15 cellular contexts compared by ENCODE assay signal in the genomic region with DNA sequence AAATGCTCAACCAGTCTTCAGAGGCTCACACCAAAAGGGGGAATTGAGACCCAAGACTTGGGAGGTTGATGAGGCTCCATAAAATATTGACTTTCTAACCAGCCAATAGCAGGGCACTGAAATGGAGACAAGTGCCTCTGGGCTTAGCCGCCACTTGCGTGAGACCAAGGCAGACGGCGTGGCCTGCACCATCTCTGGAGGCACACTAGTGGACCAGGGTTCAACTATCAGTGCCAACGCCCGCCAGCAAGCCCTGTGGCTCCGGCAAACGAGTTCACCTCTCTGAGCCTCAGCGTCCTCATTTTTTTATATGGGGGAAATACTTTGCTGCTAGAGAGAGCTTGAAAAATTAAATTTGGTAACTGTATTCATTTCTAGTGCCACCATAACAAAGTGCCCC. TPM values are rescaled to one million over a fixed set of nuclear protein-coding genes. Genes with fewer than 3 reads are reported as not detected.
A peak's percentile ranks its signal among the peaks of the same experiment; 100 is the strongest.
DNase-seq lines count a peak whose midpoint lies in the region; ATAC-seq and TF ChIP-seq lines count a peak whose summit lies in the region.
"Had no signal": no experiment of that assay in that cellular context is flagged by ENCODE, and none has a peak within 500 bp of the region (broad histone marks: within the 10 kb centered on the region; RNA-seq: fewer than 3 reads in every experiment).

No MANE protein-coding gene starts in this region.

- TF ChIP-seq CTCF in chondrocyte (IDR thresholded peaks at IDR 0.05), result no peak
- no peak for TF ChIP-seq CTCF in progenitor cell of endocrine pancreas (IDR thresholded peaks at IDR 0.05; ENCODE audit: unreplicated experiment)

- no peak for ATAC-seq in activated naive CD8-positive, alpha-beta T cell treated with anti-CD3 and anti-CD28 coated beads, Interleukin-2, amount 10 ng/mL, durations not matched to agents 7 days and 5 days (ENCODE audit: low read depth)
- no peak for ATAC-seq in activated naive CD8-positive, alpha-beta T cell treated with anti-CD3 and anti-CD28 coated beads, Interleukin-2, amount 50 U/mL, for 24 hours
- no peak for ATAC-seq in GM19467 (IDR thresholded peaks at IDR 0.05; ENCODE audit: unreplicated experiment)

- peaks cover 3% of the 10 kb centered on the region for H3K27me3 Mint-ChIP-seq in activated naive CD8-positive, alpha-beta T cell treated with anti-CD3 and anti-CD28 coated beads, Interleukin-2, amount 10 ng/mL, durations not matched to agents 7 days and 5 days
- peaks cover 9% of the 10 kb centered on the region for H3K27me3 Mint-ChIP-seq in activated naive CD8-positive, alpha-beta T cell treated with anti-CD3 and anti-CD28 coated beads, Interleukin-2, amount 50 U/mL, for 24 hours
- peaks cover 40% of the 10 kb centered on the region for H3K27me3 Mint-ChIP-seq in chondrocyte (ENCODE audit: low read depth)
- peaks cover 10% of the 10 kb centered on the region for H3K27me3 Mint-ChIP-seq in progenitor cell of endocrine pancreas

- no peak overlapping the region for H3K27ac Mint-ChIP-seq in activated naive CD8-positive, alpha-beta T cell treated with anti-CD3 and anti-CD28 coated beads, Interleukin-2, amount 10 ng/mL, durations not matched to agents 7 days and 5 days
- no peak overlapping the region for H3K27ac Mint-ChIP-seq in activated naive CD8-positive, alpha-beta T cell treated with anti-CD3 and anti-CD28 coated beads, Interleukin-2, amount 50 U/mL, for 24 hours
- no peak overlapping the region for H3K27ac Mint-ChIP-seq in chondrocyte (ENCODE audit: unreplicated experiment)
- H3K27ac Mint-ChIP-seq in progenitor cell of endocrine pancreas, result peak overlapping the region; percentile 7
- H3K27ac Mint-ChIP-seq: B cell; CD4-positive, alpha-beta memory T cell had no signal

- no peaks in the 10 kb centered on the region for H3K9me3 Mint-ChIP-seq in activated naive CD8-positive, alpha-beta T cell treated with anti-CD3 and anti-CD28 coated beads, Interleukin-2, amount 10 ng/mL, durations not matched to agents 7 days and 5 days
- no peaks in the 10 kb centered on the region for H3K9me3 Mint-ChIP-seq in activated naive CD8-positive, alpha-beta T cell treated with anti-CD3 and anti-CD28 coated beads, Interleukin-2, amount 50 U/mL, for 24 hours
- H3K9me3 Mint-ChIP-seq in chondrocyte (ENCODE audit: low read depth) (no peaks in the 10 kb centered on the region), progenitor cell of endocrine pancreas (ENCODE audit: low read depth) (no peaks in the 10 kb centered on the region)
- H3K9me3 Mint-ChIP-seq: CD4-positive, alpha-beta memory T cell had no signal

- no peak overlapping the region for H3K4me3 Mint-ChIP-seq in activated naive CD8-positive, alpha-beta T cell treated with anti-CD3 and anti-CD28 coated beads, Interleukin-2, amount 10 ng/mL, durations not matched to agents 7 days and 5 days
- H3K4me3 Mint-ChIP-seq in activated naive CD8-positive, alpha-beta T cell treated with anti-CD3 and anti-CD28 coated beads, Interleukin-2, amount 50 U/mL, for 24 hours, result no peak overlapping the region
- H3K4me3 Mint-ChIP-seq in chondrocyte (ENCODE audit: unreplicated experiment), result no peak overlapping the region
- H3K4me3 Mint-ChIP-seq in progenitor cell of endocrine pancreas (ENCODE audit: low read depth), result no peak overlapping the region
- H3K4me3 Mint-ChIP-seq: B cell had no signal

- H3K4me1 Mint-ChIP-seq in activated naive CD8-positive, alpha-beta T cell treated with anti-CD3 and anti-CD28 coated beads, Interleukin-2, amount 10 ng/mL, durations not matched to agents 7 days and 5 days, result peaks cover 4% of the 10 kb centered on the region
- no peaks in the 10 kb centered on the region for H3K4me1 Mint-ChIP-seq in activated naive CD8-positive, alpha-beta T cell treated with anti-CD3 and anti-CD28 coated beads, Interleukin-2, amount 50 U/mL, for 24 hours
- no peaks in the 10 kb centered on the region for H3K4me1 Mint-ChIP-seq in chondrocyte (ENCODE audit: low read depth)
- H3K4me1 Mint-ChIP-seq in progenitor cell of endocrine pancreas (ENCODE audit: low read depth), result no peaks in the 10 kb centered on the region
- H3K4me1 Mint-ChIP-seq: B cell; CD4-positive, alpha-beta memory T cell had no signal

- POLR2A ChIA-PET in activated naive CD8-positive, alpha-beta T cell treated with anti-CD3 and anti-CD28 coated beads, Interleukin-2, amount 10 ng/mL, durations not matched to agents 7 days and 5 days (lab: Charles Lee), result no interaction called here

- DNase-seq in activated naive CD8-positive, alpha-beta T cell treated with anti-CD3 and anti-CD28 coated beads, Interleukin-2, amount 10 ng/mL, durations not matched to agents 7 days and 5 days, result peak; percentile 1
- no peak for DNase-seq in activated naive CD8-positive, alpha-beta T cell treated with anti-CD3 and anti-CD28 coated beads, Interleukin-2, amount 50 U/mL, for 24 hours
- DNase-seq in chondrocyte (ENCODE audit: low spot score) (peak; percentile 69), progenitor cell of endocrine pancreas (ENCODE audit: low spot score, unreplicated experiment) (no peak), COLO829 (ENCODE audit: low spot score) (no peak)
- DNase-seq: C1 segment of cervical spinal cord; Caco-2; CD4-positive, alpha-beta memory T cell; DMS153; DND-41; GM23248; H7; HCEC 1CT had no signal

- no peaks in the 10 kb centered on the region for H3K36me3 Mint-ChIP-seq in activated naive CD8-positive, alpha-beta T cell treated with anti-CD3 and anti-CD28 coated beads, Interleukin-2, amount 10 ng/mL, durations not matched to agents 7 days and 5 days
- H3K36me3 Mint-ChIP-seq in activated naive CD8-positive, alpha-beta T cell treated with anti-CD3 and anti-CD28 coated beads, Interleukin-2, amount 50 U/mL, for 24 hours (ENCODE audit: low read depth), result no peaks in the 10 kb centered on the region
- H3K36me3 Mint-ChIP-seq in chondrocyte (ENCODE audit: low read depth) (no peaks in the 10 kb centered on the region), progenitor cell of endocrine pancreas (ENCODE audit: insufficient read depth) (no peaks in the 10 kb centered on the region)
- H3K36me3 Mint-ChIP-seq: CD4-positive, alpha-beta memory T cell had no signal

RNA-seq across cellular contexts. Expression of gene PPP2R2C, which starts 50.3 kb away (rescaled TPM):
- not detected for total RNA-seq in activated naive CD8-positive, alpha-beta T cell treated with anti-CD3 and anti-CD28 coated beads, Interleukin-2, amount 10 ng/mL, durations not matched to agents 7 days and 5 days
- total RNA-seq in chondrocyte, result 0.10 to 0.94 TPM (median 0.13 TPM) in 3 replicates
- total RNA-seq in progenitor cell of endocrine pancreas, result 0.19 and 0.29 TPM in 2 replicates
- total RNA-seq: B cell; Caco-2; CD4-positive, alpha-beta memory T cell; GM23248 had no signal

Comparison
In these comparisons a context has a peak if more than half of its experiments do, and no peak if none do; other contexts are left out.
1. DNase-seq: peak in activated naive CD8-positive, alpha-beta T cell treated with anti-CD3 and anti-CD28 coated beads, Interleukin-2, amount 10 ng/mL, durations not matched to agents 7 days and 5 days (single experiment) and chondrocyte (single experiment); none in activated naive CD8-positive, alpha-beta T cell treated with anti-CD3 and anti-CD28 coated beads, Interleukin-2, amount 50 U/mL, for 24 hours (single experiment), progenitor cell of endocrine pancreas (single experiment) and COLO829 (single experiment).